In the genomic region with DNA sequence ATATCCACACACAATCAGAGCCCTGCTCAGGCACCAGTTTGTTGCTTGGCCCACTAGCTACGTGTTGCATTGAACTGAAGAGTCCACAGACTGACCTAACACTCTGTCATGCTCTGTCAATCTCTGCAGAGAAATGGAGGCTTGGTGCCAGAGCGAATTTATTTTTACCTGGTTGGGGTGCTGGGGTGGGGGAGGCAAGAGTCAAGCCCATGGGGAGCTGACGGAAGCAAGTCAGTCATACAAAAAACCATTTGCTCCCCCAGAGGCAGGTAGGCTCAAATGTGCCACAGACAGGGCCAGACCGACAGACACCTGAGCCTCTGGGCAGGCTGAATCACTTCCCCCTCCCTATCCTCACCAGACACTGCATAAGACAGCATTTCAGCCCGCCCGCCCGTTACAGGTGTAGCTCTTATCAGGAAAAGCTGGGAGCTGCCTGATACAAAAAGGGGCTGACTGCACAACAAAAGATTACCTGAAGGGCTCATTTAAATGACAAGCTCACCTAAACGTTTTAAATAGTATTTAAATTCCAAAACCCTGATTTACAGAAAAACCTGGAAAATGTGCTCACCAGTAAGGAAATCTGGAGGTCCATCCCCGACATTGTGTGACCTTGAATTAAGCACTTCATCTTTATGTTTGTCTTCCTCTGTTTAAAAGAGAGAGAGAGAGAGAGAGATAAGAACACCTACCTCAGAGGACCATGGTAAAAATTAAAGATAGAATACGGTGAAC, we compare ENCODE assay signal across 1 cellular context.
A peak's percentile ranks its signal among the peaks of the same experiment; 100 is the strongest.
TF ChIP-seq lines count a peak whose summit lies in the region.

No MANE protein-coding gene starts in this region.

TF ChIP-seq in HepG2, 621 proteins besides CTCF, POLR2A, EP300 and RAD21 (continued from another document):
- TF ChIP-seq ZNF639 (CRISPR knock-in tag; conservative IDR thresholded peaks at IDR 0.05) (no peak), ZNF468 (CRISPR knock-in tag; IDR thresholded peaks at IDR 0.05) (no peak), HDAC1 (CRISPR knock-in tag; IDR thresholded peaks at IDR 0.05) (0 out of 2 replicates have a peak, but pooled peaks have one; percentile 23), ZNF496 (CRISPR knock-in tag; IDR thresholded peaks at IDR 0.05; ENCODE audit: insufficient replicate concordance) (no peak), BCL3 (CRISPR knock-in tag; IDR thresholded peaks at IDR 0.05) (no peak), CEBPB (IDR thresholded peaks at IDR 0.05; ENCODE audit: borderline replicate concordance, low read depth, low read length) (no peak), ZNF543 (CRISPR knock-in tag; IDR thresholded peaks at IDR 0.05) (0 out of 2 replicates have a peak, but pooled peaks have one; percentile 13), EEA1 (CRISPR knock-in tag; IDR thresholded peaks at IDR 0.05; ENCODE audit: borderline replicate concordance) (0 out of 2 replicates have a peak, but pooled peaks have one; percentile 60), FOXC1 (CRISPR knock-in tag; IDR thresholded peaks at IDR 0.05; ENCODE audit: borderline replicate concordance) (0 out of 2 replicates have a peak, but pooled peaks have one; percentile 52), ZNF451 (CRISPR knock-in tag; IDR thresholded peaks at IDR 0.05) (0 out of 2 replicates have a peak, but pooled peaks have one; percentile 19), ZNF562 (CRISPR knock-in tag; IDR thresholded peaks at IDR 0.05; ENCODE audit: borderline replicate concordance) (no peak), ETV6 (CRISPR knock-in tag; conservative IDR thresholded peaks at IDR 0.05) (no peak), ZNF513 (CRISPR knock-in tag; conservative IDR thresholded peaks at IDR 0.05) (no peak), SAP130 (CRISPR knock-in tag; IDR thresholded peaks at IDR 0.05; ENCODE audit: low read depth) (peak; percentile 43; the same call in 1 of the 2 replicates), ZNF354B (CRISPR knock-in tag; IDR thresholded peaks at IDR 0.05) (no peak), FOXK1 (CRISPR knock-in tag; IDR thresholded peaks at IDR 0.05; ENCODE audit: borderline replicate concordance, low read depth) (0 out of 2 replicates have a peak, but pooled peaks have one; percentile 20), ZFAT (CRISPR knock-in tag; conservative IDR thresholded peaks at IDR 0.05) (no peak), ZSCAN12 (CRISPR knock-in tag; IDR thresholded peaks at IDR 0.05) (no peak), HOXA9 (CRISPR knock-in tag; IDR thresholded peaks at IDR 0.05; ENCODE audit: borderline replicate concordance) (no peak), AKAP8 (CRISPR knock-in tag; IDR thresholded peaks at IDR 0.05) (0 out of 2 replicates have a peak, but pooled peaks have one; percentile 47), PBX2 (CRISPR knock-in tag; IDR thresholded peaks at IDR 0.05) (0 out of 2 replicates have a peak, but pooled peaks have one; percentile 17), STAT5B (CRISPR knock-in tag; IDR thresholded peaks at IDR 0.05) (no peak), HMGXB3 (CRISPR knock-in tag; IDR thresholded peaks at IDR 0.05; ENCODE audit: borderline replicate concordance) (no peak)
